In genomic region chr17:8631554-8631877, GRCh38 we compare ENCODE assay signal across 8 cellular contexts. TPM values are rescaled to one million over a fixed set of nuclear protein-coding genes. Genes with fewer than 3 reads are reported as not detected.
DNase-seq lines count a peak whose midpoint lies in the region; ATAC-seq lines count a peak whose summit lies in the region.

No MANE protein-coding gene starts in this region.

- DNase-seq in CD4-positive, alpha-beta memory T cell: no peak
- DNase-seq in NAMALWA (ENCODE audit: low spot score) (peak; percentile 36), NK-92 (lab: John Stamatoyannopoulos, UW; ENCODE audit: unreplicated experiment) (no peak)
- DNase-seq in effector memory CD4-positive, alpha-beta T cell: no peak
- no peak for DNase-seq in stimulated activated CD4-positive, alpha-beta T cell treated with anti-CD3 and anti-CD28 coated beads, Interleukin-2, amount 100 ng/mL, for 48 hours
- DNase-seq in activated naive CD4-positive, alpha-beta T cell treated with Interleukin-2 at 50 U/mL for 16 hours: no peak

- no peak for ATAC-seq in GM18907 (IDR thresholded peaks at IDR 0.05; ENCODE audit: unreplicated experiment)

- H3K9me3 Mint-ChIP-seq in CD4-positive, alpha-beta memory T cell: no peaks in the 10 kb centered on the region

- peak overlapping the region; percentile 29 for H2AFZ ChIP-seq in neuron (ENCODE audit: low read depth, low read length)

- intact Hi-C loops in CD4-positive, alpha-beta memory T cell (cut with micrococcal nuclease): loop anchor here (10.0 kb wide), 1 partner anchor 197 kb away; the partner anchor contains the start of gene NDEL1

- peaks cover 18% of the 10 kb centered on the region for H3K27me3 ChIP-seq in CD4-positive, alpha-beta memory T cell (ENCODE audit: insufficient read depth, low read length)
- H3K27me3 ChIP-seq in effector memory CD4-positive, alpha-beta T cell (replicated peaks; ENCODE audit: control insufficient read depth, insufficient read depth, low read length, poor library complexity, severe bottlenecking): peaks cover 6% of the 10 kb centered on the region
- H3K27me3 ChIP-seq in neuron (ENCODE audit: insufficient read depth, low read length): no peaks in the 10 kb centered on the region

- H3K9me3 ChIP-seq in CD4-positive, alpha-beta memory T cell (ENCODE audit: control insufficient read depth in 1 of 2, low read length in 2 of 2): no peaks in the 10 kb centered on the region
- H3K9me3 ChIP-seq in effector memory CD4-positive, alpha-beta T cell (ENCODE audit: control insufficient read depth, low read length): no peaks in the 10 kb centered on the region
- no peaks in the 10 kb centered on the region for H3K9me3 ChIP-seq in neuron (ENCODE audit: low read length)

- peaks cover 28 to 39% of the 10 kb centered on the region in 2 donors for H3K27me3 Mint-ChIP-seq in CD4-positive, alpha-beta memory T cell

- no peaks in the 10 kb centered on the region for H3K36me3 ChIP-seq in CD4-positive, alpha-beta memory T cell (ENCODE audit: insufficient read depth, low read length)
- H3K36me3 ChIP-seq in effector memory CD4-positive, alpha-beta T cell (ENCODE audit: control insufficient read depth, insufficient read depth, low read length): no peaks in the 10 kb centered on the region
- no peaks in the 10 kb centered on the region for H3K36me3 ChIP-seq in neuron (ENCODE audit: insufficient read depth, low read length)

- POLR2A ChIA-PET in CD4-positive, alpha-beta memory T cell (lab: Charles Lee; ENCODE audit: partially characterized antibody): interaction anchor here (1.5 kb wide), 1 partner anchor 196 kb away, joined by 6 read pairs; the partner anchor contains the start of gene NDEL1

- peaks cover 4 to 20% (median 10%) of the 10 kb centered on the region in 4 donors for H3K4me1 Mint-ChIP-seq in CD4-positive, alpha-beta memory T cell

- CTCF ChIA-PET in CD4-positive, alpha-beta memory T cell (lab: Charles Lee; ENCODE audit: partially characterized antibody): no interaction called here

- peaks cover 0 to 4% of the 10 kb centered on the region in 2 donors for H3K36me3 Mint-ChIP-seq in CD4-positive, alpha-beta memory T cell

- H3K4me3 ChIP-seq in CD4-positive, alpha-beta memory T cell (ENCODE audit: low read length in 2 of 2): peak overlapping the region in 1 of 2 donors; percentile 72
- peak overlapping the region; percentile 78 for H3K4me3 ChIP-seq in effector memory CD4-positive, alpha-beta T cell (ENCODE audit: insufficient read depth, low read depth, low read length, poor library complexity, severe bottlenecking)
- peak overlapping the region; percentile 61 for H3K4me3 ChIP-seq in neuron (ENCODE audit: low read length)

- H3K4me1 ChIP-seq in CD4-positive, alpha-beta memory T cell (ENCODE audit: insufficient read depth, low read length): peaks cover 13% of the 10 kb centered on the region
- peaks cover 18% of the 10 kb centered on the region for H3K4me1 ChIP-seq in effector memory CD4-positive, alpha-beta T cell (ENCODE audit: control insufficient read depth, insufficient read depth, low read length, poor library complexity, severe bottlenecking)
- peaks cover 28% of the 10 kb centered on the region for H3K4me1 ChIP-seq in neuron (ENCODE audit: insufficient read depth, low read length)

- H3K27ac Mint-ChIP-seq in CD4-positive, alpha-beta memory T cell: peak overlapping the region in 1 of 7 donors; percentile 59

- H3K27ac ChIP-seq in CD4-positive, alpha-beta memory T cell (ENCODE audit: low read depth, low read length): no peak overlapping the region
- no peak overlapping the region for H3K27ac ChIP-seq in effector memory CD4-positive, alpha-beta T cell (ENCODE audit: insufficient read depth, low read length, poor library complexity, severe bottlenecking)

- H3K4me3 Mint-ChIP-seq in CD4-positive, alpha-beta memory T cell: peak overlapping the region; percentile 73 to 99 (median 84)

RNA-seq across cellular contexts. Expression of gene MYH10, which starts 1.0 kb away (rescaled TPM):
- 1 to 10 TPM; 1.9 to 2.8 TPM for total RNA-seq in CD4-positive, alpha-beta memory T cell
- polyA plus RNA-seq in CD4-positive, alpha-beta memory T cell: 1 to 10 TPM; 1.9 to 2.2 TPM
